ENCODE assay signal across 16 cellular contexts in genomic region chr3:55423888-55424287, GRCh38.
A peak's percentile ranks its signal among the peaks of the same experiment; 100 is the strongest.
DNase-seq lines count a peak whose midpoint lies in the region; ATAC-seq and TF ChIP-seq lines count a peak whose summit lies in the region.
"Had no signal": no experiment of that assay in that cellular context is flagged by ENCODE, and none has a peak within 500 bp of the region (broad histone marks: within the 10 kb centered on the region; RNA-seq: fewer than 3 reads in every experiment).

No MANE protein-coding gene starts in this region.

- no peak overlapping the region for H2AFZ ChIP-seq in PC-3 (ENCODE audit: low read length)

- H4K20me1 ChIP-seq in PC-3 (ENCODE audit: low read length) = no peaks in the 10 kb centered on the region

- H3K79me2 ChIP-seq in PC-3 (ENCODE audit: low read length) = no peaks in the 10 kb centered on the region

- no peak overlapping the region for H3K9ac ChIP-seq in PC-3 (ENCODE audit: low read length)

- H3K36me3 ChIP-seq in right atrium auricular region (no peaks in the 10 kb centered on the region), PC-3 (ENCODE audit: low read depth, low read length) (no peaks in the 10 kb centered on the region), prostate gland (no peaks in the 10 kb centered on the region), stomach (no peaks in the 10 kb centered on the region)

- no peak overlapping the region for H3K4me3 Mint-ChIP-seq in chondrocyte (ENCODE audit: unreplicated experiment)
- H3K4me3 Mint-ChIP-seq: B cell; CD4-positive, alpha-beta memory T cell; H9 had no signal

- H3K27me3 Mint-ChIP-seq in chondrocyte (ENCODE audit: low read depth) = no peaks in the 10 kb centered on the region
- H3K27me3 Mint-ChIP-seq: B cell; CD4-positive, alpha-beta memory T cell had no signal

- no peak overlapping the region for H3K27ac Mint-ChIP-seq in chondrocyte (ENCODE audit: unreplicated experiment)
- H3K27ac Mint-ChIP-seq: B cell; CD4-positive, alpha-beta memory T cell; H9 had no signal

- TF ChIP-seq CTCF in right atrium auricular region (IDR thresholded peaks at IDR 0.05) (no peak), PC-3 (conservative IDR thresholded peaks at IDR 0.05; ENCODE audit: low read depth, low read length) (no peak), prostate gland (IDR thresholded peaks at IDR 0.05) (no peak), chondrocyte (IDR thresholded peaks at IDR 0.05) (no peak), stomach (IDR thresholded peaks at IDR 0.05) (no peak)

- H3K4me1 ChIP-seq in right atrium auricular region (no peaks in the 10 kb centered on the region), PC-3 (ENCODE audit: insufficient read depth, low read length) (no peaks in the 10 kb centered on the region), prostate gland (replicated peaks) (no peaks in the 10 kb centered on the region), stomach (no peaks in the 10 kb centered on the region)
- H3K4me1 ChIP-seq: Caco-2 had no signal

- ATAC-seq in Right ventricle myocardium inferior (peak; percentile 90), PC-3 (peak; percentile 64), left ventricle myocardium superior (peak; percentile 92)
- ATAC-seq: HepG2 had no signal

- CTCF ChIA-PET in PC-3 (lab: Charles Lee) = no interaction called here

- H3K9me3 Mint-ChIP-seq in chondrocyte (ENCODE audit: low read depth) = peaks cover 26% of the 10 kb centered on the region
- H3K9me3 Mint-ChIP-seq: H9 had no signal

- H3K4me3 ChIP-seq in right atrium auricular region = no peak overlapping the region
- H3K4me3 ChIP-seq in PC-3 (ENCODE audit: low read length) = no peak overlapping the region
- H3K4me3 ChIP-seq in prostate gland = no peak overlapping the region
- no peak overlapping the region for H3K4me3 ChIP-seq in stomach

- no peak overlapping the region for H3K4me2 ChIP-seq in PC-3 (ENCODE audit: low read length)

- intact Hi-C loops in Right ventricle myocardium inferior (cut with DNase I) (no loop called here), PC-3 (cut with micrococcal nuclease) (no loop called here), left ventricle myocardium superior (cut with micrococcal nuclease) (no loop called here), prostate gland (cut with DNase I) (no loop called here), stomach (cut with DNase I; ENCODE audit: low total_unique reads) (no loop called here)

- no peaks in the 10 kb centered on the region for H3K36me3 Mint-ChIP-seq in chondrocyte (ENCODE audit: low read depth)
- H3K36me3 Mint-ChIP-seq: CD4-positive, alpha-beta memory T cell had no signal

- H3K27ac ChIP-seq in right atrium auricular region (no peak overlapping the region), PC-3 (ENCODE audit: low read length) (no peak overlapping the region), prostate gland (no peak overlapping the region), stomach (no peak overlapping the region)

- H3K9me3 ChIP-seq in right atrium auricular region (peaks cover 3 to 8% of the 10 kb centered on the region in 2 donors), PC-3 (ENCODE audit: low read length) (no peaks in the 10 kb centered on the region), prostate gland (no peaks in the 10 kb centered on the region), stomach (peaks cover 0 to 5% (median 0%) of the 10 kb centered on the region in 4 donors)
- H3K9me3 ChIP-seq: Caco-2 had no signal

- no peaks in the 10 kb centered on the region for H3K9me2 ChIP-seq in PC-3 (replicated peaks; ENCODE audit: low read length)

- POLR2A ChIA-PET in PC-3 (lab: Charles Lee; ENCODE audit: unreplicated experiment) = no interaction called here

- H3K27me3 ChIP-seq in right atrium auricular region (no peaks in the 10 kb centered on the region), PC-3 (ENCODE audit: low read length) (no peaks in the 10 kb centered on the region), prostate gland (replicated peaks; ENCODE audit: insufficient read depth) (no peaks in the 10 kb centered on the region), stomach (no peaks in the 10 kb centered on the region)

- TF ChIP-seq EP300 in stomach (IDR thresholded peaks at IDR 0.05) = no peak

- BruUV-seq in PC-3 (replicated peaks; lab: Mats Ljungman, UMichigan) = no TSS peak

- no peak for TF ChIP-seq POLR2A in prostate gland (IDR thresholded peaks at IDR 0.05)
- no peak for TF ChIP-seq POLR2A in stomach (IDR thresholded peaks at IDR 0.05)

- no peaks in the 10 kb centered on the region for H3F3A ChIP-seq in PC-3 (ENCODE audit: low read length, unreplicated experiment)

- H3K4me1 Mint-ChIP-seq in chondrocyte (ENCODE audit: low read depth) = no peaks in the 10 kb centered on the region
- H3K4me1 Mint-ChIP-seq: B cell; CD4-positive, alpha-beta memory T cell; H9 had no signal

- 34% methylated on average over 4 of the region's 4 CpGs for WGBS in prostate gland
- WGBS in stomach, 5 donors = 68 to 82% (median 75%) methylated on average over 4 of the region's 4 CpGs

- DNase-seq in Right ventricle myocardium inferior (ENCODE audit: missing footprints) (no peak), right atrium auricular region (ENCODE audit: low spot score) (no peak), PC-3 (no peak), left ventricle myocardium superior (no peak), prostate gland (ENCODE audit: low spot score) (peak; percentile 9), chondrocyte (ENCODE audit: low spot score) (no peak), stomach (no peak)
- DNase-seq: C1 segment of cervical spinal cord; Caco-2; CD4-positive, alpha-beta memory T cell; DND-41; GDM1; GOT3; H9 had no signal
